1 cellular context compared by ENCODE assay signal in the genomic region with DNA sequence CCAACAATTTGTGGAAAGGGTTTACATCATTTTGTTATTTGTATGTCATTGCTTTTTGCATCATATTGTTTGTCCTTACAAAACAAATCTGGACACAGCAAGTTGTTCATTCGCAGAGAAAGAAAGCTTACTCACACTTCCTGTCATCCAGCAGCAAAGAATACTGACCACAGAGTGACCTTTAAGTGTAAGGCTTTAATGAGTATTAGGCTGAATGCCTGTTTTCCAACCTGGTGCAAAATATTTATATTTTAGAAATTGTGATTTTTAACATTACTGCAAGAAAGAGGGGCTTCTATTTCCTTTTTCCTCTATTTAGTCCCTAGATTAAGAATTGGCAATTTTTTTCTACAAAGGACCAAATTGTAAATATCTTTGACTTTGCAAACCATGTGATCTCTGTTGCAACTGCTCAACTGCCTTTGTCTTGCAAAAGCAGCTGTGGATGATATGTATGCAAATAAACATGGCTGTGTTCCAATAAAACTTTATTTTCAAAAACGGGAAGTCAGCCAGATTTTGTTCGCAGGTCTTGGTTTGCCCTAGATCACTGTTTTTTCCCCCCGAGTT.
TF ChIP-seq lines count a peak whose summit lies in the region.

No MANE protein-coding gene starts in this region.

TF ChIP-seq in HepG2, 621 proteins besides CTCF, POLR2A, EP300 and RAD21 (continued from another document and continues in another):
- TF ChIP-seq ZHX2 (IDR thresholded peaks at IDR 0.05; ENCODE audit: low read depth) (0 out of 2 replicates have a peak, but pooled peaks have one; percentile 34), ZHX2 (CRISPR knock-in tag; IDR thresholded peaks at IDR 0.05; ENCODE audit: borderline replicate concordance) (no peak), FOSL2 (CRISPR knock-in tag; IDR thresholded peaks at IDR 0.05) (peak; percentile 65; the same call in 1 of the 2 replicates), KDM3A (CRISPR knock-in tag; IDR thresholded peaks at IDR 0.05; ENCODE audit: low read depth) (no peak), MAF1 (CRISPR knock-in tag; IDR thresholded peaks at IDR 0.05; ENCODE audit: borderline replicate concordance) (no peak), FOXA3 (CRISPR knock-in tag; IDR thresholded peaks at IDR 0.05) (peak; percentile 61), ZNF230 (CRISPR knock-in tag; IDR thresholded peaks at IDR 0.05) (no peak), CC2D1A (CRISPR knock-in tag; IDR thresholded peaks at IDR 0.05) (no peak), ZNF224 (CRISPR knock-in tag; IDR thresholded peaks at IDR 0.05) (no peak), SMAD9 (CRISPR knock-in tag; IDR thresholded peaks at IDR 0.05) (no peak), ARID5B (CRISPR knock-in tag; IDR thresholded peaks at IDR 0.05) (peak; percentile 62), ISL2 (CRISPR knock-in tag; IDR thresholded peaks at IDR 0.05) (no peak), ZNF891 (CRISPR knock-in tag; IDR thresholded peaks at IDR 0.05) (no peak), CREM (IDR thresholded peaks at IDR 0.05) (0 out of 2 replicates have a peak, but pooled peaks have one; percentile 12), CREM (CRISPR knock-in tag; IDR thresholded peaks at IDR 0.05) (no peak), PRMT3 (CRISPR knock-in tag; IDR thresholded peaks at IDR 0.05; ENCODE audit: borderline replicate concordance, low read depth) (no peak), ZNF768 (CRISPR knock-in tag; IDR thresholded peaks at IDR 0.05) (no peak), ZMAT5 (CRISPR knock-in tag; IDR thresholded peaks at IDR 0.05; ENCODE audit: borderline replicate concordance, low read depth) (no peak), KAT8 (CRISPR knock-in tag; IDR thresholded peaks at IDR 0.05) (peak; percentile 36; the same call in 1 of the 2 replicates), ATF4 (CRISPR knock-in tag; IDR thresholded peaks at IDR 0.05) (peak in 1 of 2 experiments; percentile 92; a peak in 2 of 4 replicates), FOXM1 (CRISPR knock-in tag; IDR thresholded peaks at IDR 0.05) (no peak), ZBTB46 (CRISPR knock-in tag; IDR thresholded peaks at IDR 0.05; ENCODE audit: borderline replicate concordance) (no peak), NFYC (CRISPR knock-in tag; IDR thresholded peaks at IDR 0.05) (no peak), CBX2 (IDR thresholded peaks at IDR 0.05; ENCODE audit: low read depth, low read length) (no peak), CBX2 (CRISPR knock-in tag; IDR thresholded peaks at IDR 0.05; ENCODE audit: low read depth) (no peak), GATAD2A (CRISPR knock-in tag; IDR thresholded peaks at IDR 0.05) (peak; percentile 70)
- TF ChIP-seq, protein P1, sequence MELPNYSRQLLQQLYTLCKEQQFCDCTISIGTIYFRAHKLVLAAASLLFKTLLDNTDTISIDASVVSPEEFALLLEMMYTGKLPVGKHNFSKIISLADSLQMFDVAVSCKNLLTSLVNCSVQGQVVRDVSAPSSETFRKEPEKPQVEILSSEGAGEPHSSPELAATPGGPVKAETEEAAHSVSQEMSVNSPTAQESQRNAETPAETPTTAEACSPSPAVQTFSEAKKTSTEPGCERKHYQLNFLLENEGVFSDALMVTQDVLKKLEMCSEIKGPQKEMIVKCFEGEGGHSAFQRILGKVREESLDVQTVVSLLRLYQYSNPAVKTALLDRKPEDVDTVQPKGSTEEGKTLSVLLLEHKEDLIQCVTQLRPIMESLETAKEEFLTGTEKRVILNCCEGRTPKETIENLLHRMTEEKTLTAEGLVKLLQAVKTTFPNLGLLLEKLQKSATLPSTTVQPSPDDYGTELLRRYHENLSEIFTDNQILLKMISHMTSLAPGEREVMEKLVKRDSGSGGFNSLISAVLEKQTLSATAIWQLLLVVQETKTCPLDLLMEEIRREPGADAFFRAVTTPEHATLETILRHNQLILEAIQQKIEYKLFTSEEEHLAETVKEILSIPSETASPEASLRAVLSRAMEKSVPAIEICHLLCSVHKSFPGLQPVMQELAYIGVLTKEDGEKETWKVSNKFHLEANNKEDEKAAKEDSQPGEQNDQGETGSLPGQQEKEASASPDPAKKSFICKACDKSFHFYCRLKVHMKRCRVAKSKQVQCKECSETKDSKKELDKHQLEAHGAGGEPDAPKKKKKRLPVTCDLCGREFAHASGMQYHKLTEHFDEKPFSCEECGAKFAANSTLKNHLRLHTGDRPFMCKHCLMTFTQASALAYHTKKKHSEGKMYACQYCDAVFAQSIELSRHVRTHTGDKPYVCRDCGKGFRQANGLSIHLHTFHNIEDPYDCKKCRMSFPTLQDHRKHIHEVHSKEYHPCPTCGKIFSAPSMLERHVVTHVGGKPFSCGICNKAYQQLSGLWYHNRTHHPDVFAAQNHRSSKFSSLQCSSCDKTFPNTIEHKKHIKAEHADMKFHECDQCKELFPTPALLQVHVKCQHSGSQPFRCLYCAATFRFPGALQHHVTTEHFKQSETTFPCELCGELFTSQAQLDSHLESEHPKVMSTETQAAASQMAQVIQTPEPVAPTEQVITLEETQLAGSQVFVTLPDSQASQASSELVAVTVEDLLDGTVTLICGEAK (IDR thresholded peaks at IDR 0.05): peak; percentile 94
- TF ChIP-seq, protein P1 (CRISPR knock-in tag; IDR thresholded peaks at IDR 0.05): peak; percentile 98
